7 cellular contexts compared by ENCODE assay signal in genomic region chr13:107650081-107650701, GRCh38.
DNase-seq lines count a peak whose midpoint lies in the region; ATAC-seq and TF ChIP-seq lines count a peak whose summit lies in the region.

No MANE protein-coding gene starts in this region.

- H3K27ac Mint-ChIP-seq in activated CD4-positive, alpha-beta memory T cell treated with anti-CD3 and anti-CD28 coated beads, Interleukin-2, amount 10 ng/mL, durations not matched to agents 7 days and 5 days = no peak overlapping the region

- H3K4me3 Mint-ChIP-seq in activated CD4-positive, alpha-beta memory T cell treated with anti-CD3 and anti-CD28 coated beads, Interleukin-2, amount 10 ng/mL, durations not matched to agents 7 days and 5 days = no peak overlapping the region

- TF ChIP-seq RAD21 in Ishikawa (IDR thresholded peaks at IDR 0.05; ENCODE audit: low read depth) = peak; percentile 65

- TF ChIP-seq EP300 in Ishikawa (IDR thresholded peaks at IDR 0.05; ENCODE audit: borderline replicate concordance) = no peak

- CTCF ChIA-PET in activated CD4-positive, alpha-beta memory T cell treated with anti-CD3 and anti-CD28 coated beads, Interleukin-2, amount 10 ng/mL, durations not matched to agents 7 days and 5 days (lab: Charles Lee) = interaction anchor here (0.6 to 1.5 kb wide), 5 partner anchors 9 to 226 kb away, joined by 3 to 5 read pairs (median 3); no protein-coding TSS in a partner anchor

- POLR2A ChIA-PET in activated CD4-positive, alpha-beta memory T cell treated with anti-CD3 and anti-CD28 coated beads, Interleukin-2, amount 10 ng/mL, durations not matched to agents 7 days and 5 days (lab: Charles Lee) = no interaction called here

- H3K4me1 Mint-ChIP-seq in activated CD4-positive, alpha-beta memory T cell treated with anti-CD3 and anti-CD28 coated beads, Interleukin-2, amount 10 ng/mL, durations not matched to agents 7 days and 5 days = no peaks in the 10 kb centered on the region

- peak; percentile 91 for TF ChIP-seq CTCF in GM12872 (IDR thresholded peaks at IDR 0.05; ENCODE audit: insufficient read depth, low read depth, low read length)
- peak in 1 of 3 donors; percentile 50 for TF ChIP-seq CTCF in omental fat pad (IDR thresholded peaks at IDR 0.05)

- ATAC-seq in GM21786 (IDR thresholded peaks at IDR 0.05; ENCODE audit: unreplicated experiment) = peak; percentile 92
- ATAC-seq in omental fat pad (ENCODE audit: low FRiP score) = no peak

- no peaks in the 10 kb centered on the region for H3K9me3 Mint-ChIP-seq in activated CD4-positive, alpha-beta memory T cell treated with anti-CD3 and anti-CD28 coated beads, Interleukin-2, amount 10 ng/mL, durations not matched to agents 7 days and 5 days

- H3K36me3 Mint-ChIP-seq in activated CD4-positive, alpha-beta memory T cell treated with anti-CD3 and anti-CD28 coated beads, Interleukin-2, amount 10 ng/mL, durations not matched to agents 7 days and 5 days (ENCODE audit: low read depth) = no peaks in the 10 kb centered on the region

- DNase-seq in activated CD4-positive, alpha-beta memory T cell treated with anti-CD3 and anti-CD28 coated beads, Interleukin-2, amount 10 ng/mL, durations not matched to agents 7 days and 5 days = peak; percentile 27
- peak; percentile 5 for DNase-seq in fibroblast of the conjunctiva (ENCODE audit: low read depth)
- peak; percentile 27 for DNase-seq in omental fat pad (ENCODE audit: low spot score)
- DNase-seq in effector CD4-positive, alpha-beta T cell = no peak

- H3K27me3 Mint-ChIP-seq in activated CD4-positive, alpha-beta memory T cell treated with anti-CD3 and anti-CD28 coated beads, Interleukin-2, amount 10 ng/mL, durations not matched to agents 7 days and 5 days = no peaks in the 10 kb centered on the region

TF ChIP-seq in Ishikawa, 13 proteins besides CTCF, POLR2A, EP300 and RAD21:
- no peak for TF ChIP-seq NFIC (IDR thresholded peaks at IDR 0.05)
